In the genomic region with DNA sequence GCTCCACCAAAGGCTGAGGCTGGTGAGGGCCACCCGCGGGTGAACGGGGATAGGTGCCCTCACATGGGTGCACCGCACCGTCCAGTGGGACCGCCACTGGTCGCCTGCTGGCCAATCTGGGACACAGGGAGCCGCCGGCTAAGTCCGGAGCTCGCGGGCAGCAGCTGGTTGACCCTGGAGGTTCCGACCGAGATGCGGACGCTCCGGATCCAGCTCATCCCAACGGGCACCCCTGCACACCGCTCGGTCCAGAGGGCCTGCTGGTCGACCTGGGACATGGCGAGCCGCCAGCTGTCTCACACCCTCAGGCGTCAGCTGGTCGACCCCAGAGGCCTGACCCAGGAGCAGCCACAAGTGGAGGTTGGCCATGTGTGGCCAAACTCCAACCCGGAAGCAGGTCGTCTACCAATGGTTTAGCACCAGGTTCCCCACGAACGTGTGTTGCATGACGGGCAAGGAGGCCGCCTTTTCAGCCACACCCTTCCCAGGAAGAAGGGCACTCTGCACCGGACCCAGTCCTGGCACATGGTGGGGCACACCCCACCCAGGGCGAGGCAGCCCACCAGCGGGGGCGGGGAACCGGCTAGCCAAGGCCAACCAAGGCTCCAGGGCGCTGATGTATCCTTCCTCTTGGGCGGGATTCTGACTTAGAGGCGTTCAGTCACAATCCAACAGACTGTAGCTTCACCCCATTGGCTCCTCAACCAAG, we compare ENCODE assay signal across 33 cellular contexts.
"Had no signal": no experiment of that assay in that cellular context is flagged by ENCODE, and none has a peak within 500 bp of the region (broad histone marks: within the 10 kb centered on the region; RNA-seq: fewer than 3 reads in every experiment).

No MANE protein-coding gene starts in this region.

- H3K4me3 ChIP-seq: PC-9 had no signal

- H3K27ac Mint-ChIP-seq: activated CD4-positive, alpha-beta memory T cell treated with anti-CD3 and anti-CD28 coated beads, Interleukin-2, amount 10 ng/mL, durations not matched to agents 7 days and 5 days; activated CD4-positive, alpha-beta T cell treated with anti-CD3 and anti-CD28 coated beads for 36 hours; activated CD8-positive, alpha-beta memory T cell treated with anti-CD3 and anti-CD28 coated beads, Interleukin-2, amount 10 ng/mL, durations not matched to agents 7 days and 5 days; activated naive CD4-positive, alpha-beta T cell treated with anti-CD3 and anti-CD28 coated beads, Interleukin-2, amount 10 ng/mL, durations not matched to agents 7 days and 5 days; activated naive CD8-positive, alpha-beta T cell; activated naive CD8-positive, alpha-beta T cell treated with anti-CD3 and anti-CD28 coated beads, Interleukin-2, amount 50 U/mL, for 24 hours; T-helper 1 cell treated with Interleukin-12 subunit alpha and Interleukin-12 subunit beta and Interleukin-4 antibody, amounts not matched to agents 30 μg/mL and 1 μg/mL, for 36 hours; T-helper 2 cell treated with Interferon-gamma antibody and Interleukin-4, amounts not matched to agents 5 μg/mL and 100 μg/mL, for 36 hours; WTC11 had no signal

- H3K27me3 ChIP-seq: brain microvascular endothelial cell had no signal

- H3K4me1 Mint-ChIP-seq: activated CD4-positive, alpha-beta memory T cell treated with anti-CD3 and anti-CD28 coated beads, Interleukin-2, amount 10 ng/mL, durations not matched to agents 7 days and 5 days; activated CD4-positive, alpha-beta T cell treated with anti-CD3 and anti-CD28 coated beads for 36 hours; activated CD8-positive, alpha-beta memory T cell treated with anti-CD3 and anti-CD28 coated beads, Interleukin-2, amount 10 ng/mL, durations not matched to agents 7 days and 5 days; activated naive CD4-positive, alpha-beta T cell treated with anti-CD3 and anti-CD28 coated beads, Interleukin-2, amount 10 ng/mL, durations not matched to agents 7 days and 5 days; activated naive CD8-positive, alpha-beta T cell treated with anti-CD3 and anti-CD28 coated beads, Interleukin-2, amount 50 U/mL, for 24 hours; central memory CD8-positive, alpha-beta T cell had no signal

- H3K4me2 ChIP-seq: KMS-11, PC-9 had no signal

- H3K9ac ChIP-seq: KMS-11 had no signal

- H3K36me3 Mint-ChIP-seq: activated CD8-positive, alpha-beta memory T cell treated with anti-CD3 and anti-CD28 coated beads, Interleukin-2, amount 10 ng/mL, durations not matched to agents 7 days and 5 days; activated naive CD8-positive, alpha-beta T cell had no signal

- H3K27ac ChIP-seq: brain microvascular endothelial cell, KMS-11, PC-9, RWPE1 had no signal

- H2AFZ ChIP-seq: PC-9 had no signal

- H3K36me3 ChIP-seq: brain microvascular endothelial cell had no signal

- H3K27me3 Mint-ChIP-seq: activated CD4-positive, alpha-beta memory T cell treated with anti-CD3 and anti-CD28 coated beads, Interleukin-2, amount 10 ng/mL, durations not matched to agents 7 days and 5 days; activated CD4-positive, alpha-beta T cell treated with anti-CD3 and anti-CD28 coated beads for 36 hours; activated CD8-positive, alpha-beta memory T cell treated with anti-CD3 and anti-CD28 coated beads, Interleukin-2, amount 10 ng/mL, durations not matched to agents 7 days and 5 days; activated naive CD4-positive, alpha-beta T cell treated with anti-CD3 and anti-CD28 coated beads, Interleukin-2, amount 10 ng/mL, durations not matched to agents 7 days and 5 days; activated naive CD8-positive, alpha-beta T cell; activated naive CD8-positive, alpha-beta T cell treated with anti-CD3 and anti-CD28 coated beads, Interleukin-2, amount 50 U/mL, for 24 hours had no signal

- DNase-seq: activated CD4-positive, alpha-beta memory T cell treated with anti-CD3 and anti-CD28 coated beads, Interleukin-2, amount 10 ng/mL, durations not matched to agents 7 days and 5 days; activated CD4-positive, alpha-beta T cell treated with anti-CD3 and anti-CD28 coated beads for 36 hours; activated CD8-positive, alpha-beta memory T cell treated with anti-CD3 and anti-CD28 coated beads for 24 hours; activated CD8-positive, alpha-beta memory T cell treated with anti-CD3 and anti-CD28 coated beads, Interleukin-2, amount 10 ng/mL, durations not matched to agents 7 days and 5 days; activated CD8-positive, alpha-beta memory T cell treated with anti-CD3 and anti-CD28 coated beads, Interleukin-2, amount 50 U/mL, for 48 hours; activated effector memory CD4-positive, alpha-beta T cell treated with Interleukin-2 at 50 U/mL for 16 hours; activated naive CD4-positive, alpha-beta T cell treated with anti-CD3 and anti-CD28 coated beads, Interleukin-2, amount 10 ng/mL, durations not matched to agents 7 days and 5 days; activated naive CD8-positive, alpha-beta T cell treated with anti-CD3 and anti-CD28 coated beads, Interleukin-2, amount 50 U/mL, for 24 hours; activated T-cell treated with anti-CD3 and anti-CD28 coated beads, Interleukin-2, amount 50 U/mL, for 48 hours; anterior cingulate cortex; brain microvascular endothelial cell; MM.1S; MV-4-11; NCI-H1092; NCI-H146; NCI-H187; NCI-H2029 treated with DMSO at 0.1 percent for 48 hours; NCI-H2107; NCI-H2171; NCI-H510A; NCI-H526; NCI-H748 treated with DMSO at 0.1 percent for 48 hours; NK-92 treated with Interleukin-12 subunit alpha and Interleukin-12 subunit beta, amount 100 ng/mL, for 24 hours; PC-9; Right ventricle myocardium superior had no signal

- ATAC-seq: activated CD4-positive, alpha-beta T cell treated with anti-CD3 and anti-CD28 coated beads for 36 hours; activated CD4-positive, CD25-positive, alpha-beta regulatory T cell treated with anti-CD3 and anti-CD28 coated beads, Interleukin-2, amount 50 U/mL, for 24 hours; activated CD8-positive, alpha-beta memory T cell treated with anti-CD3 and anti-CD28 coated beads, Interleukin-2, amount 10 ng/mL, durations not matched to agents 7 days and 5 days; activated naive CD8-positive, alpha-beta T cell treated with anti-CD3 and anti-CD28 coated beads, Interleukin-2, amount 50 U/mL, for 24 hours; WTC11 had no signal

- H3K4me3 Mint-ChIP-seq: activated CD4-positive, alpha-beta memory T cell treated with anti-CD3 and anti-CD28 coated beads, Interleukin-2, amount 10 ng/mL, durations not matched to agents 7 days and 5 days; activated CD4-positive, alpha-beta T cell treated with anti-CD3 and anti-CD28 coated beads for 36 hours; activated CD8-positive, alpha-beta memory T cell treated with anti-CD3 and anti-CD28 coated beads, Interleukin-2, amount 10 ng/mL, durations not matched to agents 7 days and 5 days; activated naive CD4-positive, alpha-beta T cell treated with anti-CD3 and anti-CD28 coated beads, Interleukin-2, amount 10 ng/mL, durations not matched to agents 7 days and 5 days; activated naive CD8-positive, alpha-beta T cell; activated naive CD8-positive, alpha-beta T cell treated with anti-CD3 and anti-CD28 coated beads, Interleukin-2, amount 50 U/mL, for 24 hours; central memory CD8-positive, alpha-beta T cell; T-helper 1 cell treated with Interleukin-12 subunit alpha and Interleukin-12 subunit beta and Interleukin-4 antibody, amounts not matched to agents 30 μg/mL and 1 μg/mL, for 36 hours; T-helper 2 cell treated with Interferon-gamma antibody and Interleukin-4, amounts not matched to agents 5 μg/mL and 100 μg/mL, for 36 hours; WTC11 had no signal
